In genomic region chr19:54164369-54165068, GRCh38 we compare ENCODE assay signal across 8 cellular contexts. TPM values are rescaled to one million over a fixed set of nuclear protein-coding genes. Genes with fewer than 3 reads are reported as not detected.
DNase-seq lines count a peak whose midpoint lies in the region; ATAC-seq and TF ChIP-seq lines count a peak whose summit lies in the region.

No MANE protein-coding gene starts in this region.

- TF ChIP-seq CTCF in GM13977 (IDR thresholded peaks at IDR 0.05; ENCODE audit: extremely low read depth, insufficient read depth, missing control alignments) (no peak), choroid plexus epithelial cell (conservative IDR thresholded peaks at IDR 0.05; ENCODE audit: low read depth, low read length) (no peak), natural killer cell (IDR thresholded peaks at IDR 0.05) (no peak)

- no peaks in the 10 kb centered on the region for H3K36me3 Mint-ChIP-seq in natural killer cell

- in situ Hi-C loops in GM13977 (cut with MboI; ENCODE audit: low pct_unique_long_range_greater_than_20kb, low sequenced_read_pairs, unreplicated experiment): no loop called here

- H3K9me3 Mint-ChIP-seq in natural killer cell: no peaks in the 10 kb centered on the region

- H3K4me3 Mint-ChIP-seq in natural killer cell: peak overlapping the region; percentile 91

- DNase-seq in GM13977 (ENCODE audit: low spot score) (peak; percentile 44), T-helper 9 cell (peak; percentile 58), choroid plexus epithelial cell (ENCODE audit: low read depth) (peak; percentile 47), natural killer cell (peak; percentile 68)

- H3K4me3 ChIP-seq in choroid plexus epithelial cell (ENCODE audit: low read depth, low read length): no peak overlapping the region

- ATAC-seq in natural killer cell (peak; percentile 15 to 39 (median 32)), HG02973 (IDR thresholded peaks at IDR 0.05; ENCODE audit: unreplicated experiment) (no peak), GM21390 (IDR thresholded peaks at IDR 0.05; ENCODE audit: unreplicated experiment) (no peak), HG03571 (IDR thresholded peaks at IDR 0.05; ENCODE audit: unreplicated experiment) (no peak), HG02885 (IDR thresholded peaks at IDR 0.05; ENCODE audit: poor library complexity, unreplicated experiment) (no peak)

- H3K27ac Mint-ChIP-seq in natural killer cell: peak overlapping the region; percentile 19 to 56

- H3K27me3 Mint-ChIP-seq in natural killer cell (ENCODE audit: low read depth in 2 of 2): no peaks in the 10 kb centered on the region

- intact Hi-C loops in natural killer cell (cut with micrococcal nuclease): no loop called here

- H3K4me1 Mint-ChIP-seq in natural killer cell: peaks cover 40 to 64% of the 10 kb centered on the region in 2 donors

RNA-seq across cellular contexts. Expression of gene LENG1, which starts 5.0 kb away (rescaled TPM):
- 1 to 10 TPM; 8.3 to 9.4 (median 9.1) TPM for total RNA-seq in natural killer cell

RNA-seq across cellular contexts. Expression of gene TMC4, which starts 8.4 kb away (rescaled TPM):
- total RNA-seq in natural killer cell: 1 to 10 TPM; 7.2 to 8.2 (median 7.5) TPM

RNA-seq across cellular contexts. Expression of gene MBOAT7, which starts 24.9 kb away (rescaled TPM):
- 10 to 100 TPM; 24.1 to 53.9 (median 31.2) TPM for total RNA-seq in natural killer cell

RNA-seq across cellular contexts. Expression of gene TSEN34, which starts 26.6 kb away (rescaled TPM):
- 10 to 100 TPM; 11.5 to 16.7 (median 13.5) TPM for total RNA-seq in natural killer cell

RNA-seq across cellular contexts. Expression of gene CNOT3, which starts 27.0 kb away (rescaled TPM):
- 10 to 100 TPM; 46.3 to 73.9 (median 51.7) TPM for total RNA-seq in natural killer cell

Comparison
In these comparisons a context has a peak if more than half of its experiments do, and no peak if none do; other contexts are left out.
1. ATAC-seq: peak in natural killer cell (3 of 3); none in HG02973 (single experiment), GM21390 (single experiment), HG03571 (single experiment) and HG02885 (single experiment).
2. Peak in every context shown above with its lines, with median percentiles within 50 percentile points of each other: DNase-seq.